ENCODE assay signal across 8 cellular contexts in genomic region chr7:85554294-85554877, GRCh38.
DNase-seq lines count a peak whose midpoint lies in the region; ATAC-seq, FAIRE-seq and TF ChIP-seq lines count a peak whose summit lies in the region.

No MANE protein-coding gene starts in this region.

- no peak overlapping the region for H3K27ac ChIP-seq in HepG2 (ENCODE audit: extremely low read length, insufficient read depth, low read length)

- no peak overlapping the region for H3K4me2 ChIP-seq in HepG2 (ENCODE audit: low read depth, low read length)

- no peaks in the 10 kb centered on the region for H3K4me1 ChIP-seq in HepG2 (ENCODE audit: insufficient read depth, low read length)

- BruUV-seq in HepG2 (replicated peaks; lab: Mats Ljungman, UMichigan): no TSS peak

- in situ Hi-C loops in HepG2 (cut with HindIII; ENCODE audit: extremely low pct_ligation_motif_present, low pct_unique_long_range_greater_than_20kb): loop anchor here (10.0 kb wide), 1 partner anchor 510 kb away; no protein-coding TSS in a partner anchor

- no peaks in the 10 kb centered on the region for H3K27me3 ChIP-seq in HepG2 (ENCODE audit: control insufficient read depth in 1 of 2, insufficient read depth in 2 of 2, low read length in 2 of 2)

- intact Hi-C loops in HepG2 (cut with micrococcal nuclease; ENCODE audit: unreplicated experiment) (loop anchor here (1.0 to 10.0 kb wide), 6 partner anchors 92 to 1617 kb away; no protein-coding TSS in a partner anchor), posterior cingulate gyrus (cut with DNase I) (loop anchor here (1.0 to 2.0 kb wide), 2 partner anchors 368 to 513 kb away; partner anchors contain the start of gene SEMA3D)

- TF ChIP-seq EP300 in HepG2 (IDR thresholded peaks at IDR 0.05; ENCODE audit: low read depth in 2 of 2, low read length in 2 of 2) (no peak), HepG2 (CRISPR knock-in tag; IDR thresholded peaks at IDR 0.05; ENCODE audit: borderline replicate concordance) (no peak)

- FAIRE-seq in HepG2 (lab: Jason Lieb, UNC): peak; percentile 28

- 6% methylated on average over 1 of the region's 1 CpG for WGBS in HepG2 (ENCODE audit: low lambda C conversion rate)

- POLR2A ChIA-PET in HepG2 (lab: Yijun Ruan, JAX): no interaction called here

- H3K36me3 ChIP-seq in HepG2 (replicated peaks in 1 of 2; ENCODE audit: control insufficient read depth in 1 of 2, insufficient read depth in 2 of 2, low read length in 2 of 2): no peaks in the 10 kb centered on the region

- peak; percentile 88 for ATAC-seq in GM19395 (IDR thresholded peaks at IDR 0.05; ENCODE audit: unreplicated experiment)
- ATAC-seq in HG03439 (IDR thresholded peaks at IDR 0.05; ENCODE audit: unreplicated experiment): peak; percentile 78
- ATAC-seq in HepG2: peak; percentile 72
- no peak for ATAC-seq in HG02970 (IDR thresholded peaks at IDR 0.05; ENCODE audit: low FRiP score, unreplicated experiment)

- H3K9ac ChIP-seq in HepG2 (ENCODE audit: insufficient read depth, low read depth, low read length): no peak overlapping the region

- CTCF ChIA-PET in HepG2 (lab: Yijun Ruan, JAX; ENCODE audit: low intra/inter-chr PET ratio, low total read pairs): interaction anchor here (1.3 to 2.4 kb wide), 2 partner anchors 367 to 512 kb away, joined by 4 to 30 read pairs; partner anchors contain the start of gene SEMA3D

- DNase-seq in DMS53 (lab: John Stamatoyannopoulos, UW): peak; percentile 86
- peak; percentile 42 for DNase-seq in NCI-H526 treated with DMSO at 0.1 percent for 48 hours (lab: John Stamatoyannopoulos, UW)
- DNase-seq in brain pericyte (ENCODE audit: low read depth, low spot score): peak; percentile 17
- DNase-seq in HepG2 (ENCODE audit: low spot score): peak; percentile 59
- no peak for DNase-seq in posterior cingulate gyrus

- TF ChIP-seq CTCF in HepG2 (CRISPR knock-in tag; IDR thresholded peaks at IDR 0.05): peak; percentile 75

- H3K9me3 ChIP-seq in HepG2 (ENCODE audit: low read length): no peaks in the 10 kb centered on the region

- no peaks in the 10 kb centered on the region for H4K20me1 ChIP-seq in HepG2 (ENCODE audit: insufficient read depth, low read length)

- no peak overlapping the region for H3K4me3 ChIP-seq in HepG2 (replicated peaks in 1 of 3; ENCODE audit: insufficient read depth in 1 of 3, low read depth in 2 of 3, low read length in 3 of 3)

- H3K79me2 ChIP-seq in HepG2 (ENCODE audit: insufficient read depth, low read length): no peaks in the 10 kb centered on the region

- TF ChIP-seq RAD21 in HepG2 (CRISPR knock-in tag; IDR thresholded peaks at IDR 0.05): peak; percentile 57; the same call in 1 of the 2 replicates

- no peak for TF ChIP-seq POLR2A in HepG2 (IDR thresholded peaks at IDR 0.05; ENCODE audit: insufficient read depth in 1 of 2, low read depth in 2 of 2, low read length in 2 of 2)

- no peak overlapping the region for H2AFZ ChIP-seq in HepG2 (ENCODE audit: low read length)

TF ChIP-seq in HepG2, 621 proteins besides CTCF, POLR2A, EP300 and RAD21 (continues in another document):
- TF ChIP-seq NFE2L2 (IDR thresholded peaks at IDR 0.05; ENCODE audit: low read length): no peak
- no peak for TF ChIP-seq NBN (conservative IDR thresholded peaks at IDR 0.05)
- TF ChIP-seq STAG1 (CRISPR knock-in tag; IDR thresholded peaks at IDR 0.05): peak; percentile 86
- no peak for TF ChIP-seq REL (CRISPR knock-in tag; conservative IDR thresholded peaks at IDR 0.05)
- no peak for TF ChIP-seq RFX1 (IDR thresholded peaks at IDR 0.05)
- TF ChIP-seq CEBPZ (IDR thresholded peaks at IDR 0.05; ENCODE audit: low read length): no peak
- TF ChIP-seq CENPBD1 (CRISPR knock-in tag; IDR thresholded peaks at IDR 0.05; ENCODE audit: borderline replicate concordance, low read depth): no peak
- no peak for TF ChIP-seq ZBTB14 (CRISPR knock-in tag; IDR thresholded peaks at IDR 0.05)
- TF ChIP-seq FOXA3 (CRISPR knock-in tag; IDR thresholded peaks at IDR 0.05): peak; percentile 32; the same call in 1 of the 2 replicates
- TF ChIP-seq ZBTB4 (CRISPR knock-in tag; IDR thresholded peaks at IDR 0.05; ENCODE audit: borderline replicate concordance): no peak
- peak; percentile 71; the same call in 1 of the 2 replicates for TF ChIP-seq SMC3 (IDR thresholded peaks at IDR 0.05; ENCODE audit: low read length)
- no peak for TF ChIP-seq TBP (CRISPR knock-in tag; IDR thresholded peaks at IDR 0.05)
- no peak for TF ChIP-seq RXRA (CRISPR knock-in tag; IDR thresholded peaks at IDR 0.05)

Comparison
In these comparisons a context has a peak if more than half of its experiments do, and no peak if none do; other contexts are left out.
1. DNase-seq: peak in DMS53 (single experiment), NCI-H526 treated with DMSO at 0.1 percent for 48 hours (single experiment), brain pericyte (single experiment) and HepG2 (single experiment); none in posterior cingulate gyrus (0 of 10).